Comparison of ENCODE assay signal across 10 cellular contexts in genomic region chr5:114305402-114306207, GRCh38. TPM values are rescaled to one million over a fixed set of nuclear protein-coding genes. Genes with fewer than 3 reads are reported as not detected.
DNase-seq lines count a peak whose midpoint lies in the region; ATAC-seq, FAIRE-seq and TF ChIP-seq lines count a peak whose summit lies in the region.
"Had no signal": no experiment of that assay in that cellular context is flagged by ENCODE, and none has a peak within 500 bp of the region (broad histone marks: within the 10 kb centered on the region; RNA-seq: fewer than 3 reads in every experiment).

No MANE protein-coding gene starts in this region.

- no peaks in the 10 kb centered on the region for H3K27me3 ChIP-seq in Panc1 (ENCODE audit: control insufficient read depth, insufficient read depth, low read length)

- no peaks in the 10 kb centered on the region for H3K4me1 Mint-ChIP-seq in activated T-cell treated with anti-CD3 and anti-CD28 coated beads, Interleukin-2, amount 50 U/mL, for 72 hours (ENCODE audit: low read depth)

- H3K9me3 ChIP-seq in Panc1 (ENCODE audit: control insufficient read depth, insufficient read depth, low read depth, low read length): no peaks in the 10 kb centered on the region

- ATAC-seq in Panc1: no peak
- no peak for ATAC-seq in activated T-cell treated with anti-CD3 and anti-CD28 coated beads, Interleukin-2, amount 50 U/mL, for 72 hours (replicated peaks in 1 of 2)

- no peaks in the 10 kb centered on the region for H3K36me3 ChIP-seq in Panc1 (ENCODE audit: control insufficient read depth, insufficient read depth, low read length)

- in situ Hi-C loops in Panc1 (cut with HindIII; ENCODE audit: low pct_unique_long_range_greater_than_20kb, low sequenced_read_pairs): no loop called here

- H3K4me3 Mint-ChIP-seq in activated T-cell treated with anti-CD3 and anti-CD28 coated beads, Interleukin-2, amount 50 U/mL, for 72 hours: no peak overlapping the region

- POLR2A ChIA-PET in Panc1 (lab: Charles Lee): no interaction called here

- DNase-seq in D721Med (ENCODE audit: insufficient read length, low spot score) (no peak), H4 (ENCODE audit: low spot score) (peak; percentile 53), Panc1 (ENCODE audit: low read depth, low spot score) (peak; percentile 8), iPS-NIHi7 (ENCODE audit: extremely low spot score) (peak; percentile 41)
- DNase-seq in activated naive CD4-positive, alpha-beta T cell (lab: John Stamatoyannopoulos, UW): no peak
- DNase-seq in activated effector memory CD4-positive, alpha-beta T cell treated with Interleukin-2 at 50 U/mL for 16 hours: no peak
- DNase-seq in stimulated activated CD4-positive, alpha-beta T cell treated with anti-CD3 and anti-CD28 coated beads, Interleukin-4, amount 100 ng/mL, for 4 hours: no peak
- no peak for DNase-seq in activated T-cell treated with anti-CD3 and anti-CD28 coated beads, Interleukin-2, amount 50 U/mL, for 72 hours

- H3K4me3 ChIP-seq in Panc1 (ENCODE audit: low read depth in 2 of 2, low read length in 2 of 2): no peak overlapping the region

- CTCF ChIA-PET in Panc1 (lab: Charles Lee): interaction anchor here (0.7 kb wide), 1 partner anchor 584 kb away, joined by 3 read pairs; no protein-coding TSS in a partner anchor

- no peak overlapping the region for H3K27ac ChIP-seq in Panc1 (ENCODE audit: low read length)
- H3K27ac ChIP-seq: HL-60 had no signal

- intact Hi-C loops in Panc1 (cut with micrococcal nuclease; ENCODE audit: unreplicated experiment): no loop called here

- peak; percentile 54 for TF ChIP-seq CTCF in D721Med (IDR thresholded peaks at IDR 0.05; ENCODE audit: insufficient read depth, missing control alignments)
- peak; percentile 38; the same call in 1 of the 2 replicates for TF ChIP-seq CTCF in Panc1 (IDR thresholded peaks at IDR 0.05)

- no peaks in the 10 kb centered on the region for H3K36me3 Mint-ChIP-seq in activated T-cell treated with anti-CD3 and anti-CD28 coated beads, Interleukin-2, amount 50 U/mL, for 72 hours (ENCODE audit: insufficient read depth in 2 of 2)

- H3K27ac Mint-ChIP-seq in activated T-cell treated with anti-CD3 and anti-CD28 coated beads, Interleukin-2, amount 50 U/mL, for 72 hours: no peak overlapping the region

- H3K9me3 Mint-ChIP-seq in activated T-cell treated with anti-CD3 and anti-CD28 coated beads, Interleukin-2, amount 50 U/mL, for 72 hours: peaks cover 0 to 2% of the 10 kb centered on the region in 2 donors

- no peak for FAIRE-seq in D721Med (lab: Jason Lieb, UNC)
- FAIRE-seq: colon had no signal

- no TSS peak for BruUV-seq in Panc1 (replicated peaks; lab: Mats Ljungman, UMichigan)

- no peaks in the 10 kb centered on the region for H3K27me3 Mint-ChIP-seq in activated T-cell treated with anti-CD3 and anti-CD28 coated beads, Interleukin-2, amount 50 U/mL, for 72 hours (ENCODE audit: low read depth)

- no peaks in the 10 kb centered on the region for H3K4me1 ChIP-seq in Panc1 (ENCODE audit: control insufficient read depth, insufficient read depth, low read length)

RNA-seq across cellular contexts. Expression of gene KCNN2, which starts 56.3 kb away (rescaled TPM):
- 0.31 and 0.55 TPM in 2 replicates for total RNA-seq in H4 (2014; rRNA removed; shearing (Covaris generic))
- not detected for total RNA-seq in Panc1 (2021; ENCODE audit: unreplicated experiment)
- not detected for polyA plus RNA-seq in Panc1 (2012; ENCODE audit: insufficient read length)
- not detected for total RNA-seq in activated T-cell treated with anti-CD3 and anti-CD28 coated beads, Interleukin-2, amount 50 U/mL, for 72 hours

Comparison
In these comparisons a context has a peak if more than half of its experiments do, and no peak if none do; other contexts are left out.
1. DNase-seq: peak in H4 (single experiment), Panc1 (single experiment) and iPS-NIHi7 (single experiment); none in D721Med (single experiment), activated naive CD4-positive, alpha-beta T cell (0 of 4), activated effector memory CD4-positive, alpha-beta T cell treated with Interleukin-2 at 50 U/mL for 16 hours (single experiment), stimulated activated CD4-positive, alpha-beta T cell treated with anti-CD3 and anti-CD28 coated beads, Interleukin-4, amount 100 ng/mL, for 4 hours (0 of 2) and activated T-cell treated with anti-CD3 and anti-CD28 coated beads, Interleukin-2, amount 50 U/mL, for 72 hours (0 of 2).